Comparison of ENCODE assay signal across 8 cellular contexts in the genomic region with DNA sequence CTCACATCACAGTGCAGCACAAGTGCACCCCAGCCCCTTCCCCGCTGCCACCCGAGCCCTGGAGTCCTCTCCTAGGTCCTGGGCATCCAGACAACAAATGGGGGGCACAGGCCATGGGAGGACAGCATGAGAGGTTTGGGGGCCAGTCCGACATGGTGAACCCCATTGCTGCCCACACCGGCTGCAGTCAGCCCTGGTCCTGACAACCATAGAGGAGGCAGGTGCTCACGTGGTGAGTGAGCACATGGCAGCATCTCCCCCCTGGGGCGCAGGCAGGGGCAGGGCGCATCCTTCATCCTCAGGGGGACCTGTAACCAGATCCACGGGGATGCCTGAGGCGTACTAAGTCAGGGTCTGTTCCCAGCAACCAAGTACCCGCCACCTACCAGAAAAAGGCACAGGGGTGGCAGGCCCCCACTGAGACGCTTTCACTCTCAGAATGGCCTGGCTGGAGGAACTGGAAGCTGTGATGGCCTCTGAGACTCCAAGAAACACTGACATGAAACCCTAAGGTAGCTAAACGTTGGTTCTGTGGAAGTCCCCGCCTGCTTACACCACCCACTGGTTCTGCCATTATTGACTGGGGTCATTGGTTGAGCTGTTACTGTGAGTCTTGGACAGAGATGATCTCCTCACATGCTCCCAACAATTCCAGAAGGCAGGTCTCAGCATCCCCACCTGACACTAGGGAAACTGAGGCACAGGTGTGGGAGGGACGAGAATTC. TPM values are rescaled to one million over a fixed set of nuclear protein-coding genes. Genes with fewer than 3 reads are reported as not detected.
DNase-seq lines count a peak whose midpoint lies in the region; ATAC-seq and TF ChIP-seq lines count a peak whose summit lies in the region.
"Had no signal": no experiment of that assay in that cellular context is flagged by ENCODE, and none has a peak within 500 bp of the region (broad histone marks: within the 10 kb centered on the region; RNA-seq: fewer than 3 reads in every experiment).

No MANE protein-coding gene starts in this region.

- in situ Hi-C loops in GM23248 (cut with MboI): no loop called here

- no peaks in the 10 kb centered on the region for H3K27me3 ChIP-seq in GM23248 (replicated peaks; ENCODE audit: insufficient read depth)
- peaks cover 31% of the 10 kb centered on the region for H3K27me3 ChIP-seq in endodermal cell (ENCODE audit: control insufficient read depth, insufficient read depth, low read length, poor library complexity, severe bottlenecking)
- no peaks in the 10 kb centered on the region for H3K27me3 ChIP-seq in aorta (ENCODE audit: control insufficient read depth in 1 of 2, insufficient read depth in 2 of 2, low read length in 1 of 2)

- no peaks in the 10 kb centered on the region for H3K9me3 Mint-ChIP-seq in endodermal cell

- peaks cover 32% of the 10 kb centered on the region for H3F3A ChIP-seq in GM23248 (ENCODE audit: insufficient read depth)

- peaks cover 19% of the 10 kb centered on the region for H3K4me1 ChIP-seq in GM23248 (ENCODE audit: insufficient read depth)
- no peaks in the 10 kb centered on the region for H3K4me1 ChIP-seq in endodermal cell (ENCODE audit: control insufficient read depth, insufficient read depth, low read length)
- H3K4me1 ChIP-seq in aorta (ENCODE audit: control insufficient read depth in 1 of 2, insufficient read depth in 2 of 2, low read length in 2 of 2): no peaks in the 10 kb centered on the region

- H3K27ac ChIP-seq in GM23248: peak overlapping the region; percentile 89
- H3K27ac ChIP-seq in endodermal cell (ENCODE audit: low read depth, low read length): no peak overlapping the region
- H3K27ac ChIP-seq in aorta (ENCODE audit: low read depth in 1 of 2, low read length in 2 of 2): no peak overlapping the region

- no peak for ATAC-seq in T-helper 17 cell
- no peak for ATAC-seq in stimulated activated naive CD8-positive, alpha-beta T cell treated with anti-CD3 and anti-CD28 coated beads, Interleukin-15, Interleukin-2, amounts not matched to agents 100 U/mL and 50 U/mL, for 24 hours
- no peak for ATAC-seq in aorta (ENCODE audit: low FRiP score)

- 90 to 91% methylated on average over 14 of the region's 14 CpGs for WGBS in GM23248 (ENCODE audit: low coverage in 1 of 2, low lambda C conversion rate in 2 of 2, missing lambda C conversion rate in 2 of 2), 2 experiments
- WGBS in endodermal cell (ENCODE audit: insufficient coverage in 1 of 2, insufficient read length in 1 of 2), 2 experiments: 88 to 90% methylated on average over 11 to 14 of the region's 14 CpGs
- WGBS in aorta, 2 donors: 84 to 86% methylated on average over 14 of the region's 14 CpGs

- peaks cover 70% of the 10 kb centered on the region for H3K4me1 Mint-ChIP-seq in T-helper 17 cell
- H3K4me1 Mint-ChIP-seq in endodermal cell: peaks cover 27% of the 10 kb centered on the region

- H4K20me1 ChIP-seq in GM23248 (ENCODE audit: insufficient read depth): no peaks in the 10 kb centered on the region

- no peak for TF ChIP-seq CTCF in endodermal cell (conservative IDR thresholded peaks at IDR 0.05)

- no peaks in the 10 kb centered on the region for H3K79me2 ChIP-seq in GM23248 (ENCODE audit: insufficient read depth)

- H3K27me3 Mint-ChIP-seq in T-helper 17 cell (no peaks in the 10 kb centered on the region), endodermal cell (ENCODE audit: insufficient read depth) (peaks cover 47% of the 10 kb centered on the region)

- H3K4me3 ChIP-seq in GM23248: peak overlapping the region; percentile 58
- no peak overlapping the region for H3K4me3 ChIP-seq in endodermal cell (ENCODE audit: low read length)
- H3K4me3 ChIP-seq in aorta (ENCODE audit: low read length in 2 of 2): no peak overlapping the region

- H3K9me2 ChIP-seq in GM23248 (ENCODE audit: insufficient read depth): no peaks in the 10 kb centered on the region

- H3K36me3 Mint-ChIP-seq in T-helper 17 cell (ENCODE audit: low read depth): no peaks in the 10 kb centered on the region
- no peaks in the 10 kb centered on the region for H3K36me3 Mint-ChIP-seq in endodermal cell (ENCODE audit: low read depth)

- peak overlapping the region; percentile 77 for H2AFZ ChIP-seq in GM23248

- DNase-seq in GM23248 (no peak), T-helper 17 cell (no peak), endodermal cell (peak; percentile 44), aorta (no peak), dedifferentiated amniotic fluid mesenchymal stem cell (ENCODE audit: extremely low spot score) (no peak), mesenteric fat pad (ENCODE audit: low spot score) (no peak)
- peak; percentile 27 for DNase-seq in stimulated activated naive CD8-positive, alpha-beta T cell treated with anti-CD3 and anti-CD28 coated beads, Interleukin-15, Interleukin-2, amounts not matched to agents 100 U/mL and 50 U/mL, for 24 hours
- DNase-seq: foreskin melanocyte had no signal

- intact Hi-C loops in aorta (cut with DNase I): loop anchor here (5.0 to 10.0 kb wide), 2 partner anchors 147 to 170 kb away; partner anchors contain the start of genes HAUS3 (in 1 of the 2), MXD4 (in 1 of the 2) and POLN (in 1 of the 2)

- H3K9me3 ChIP-seq in GM23248 (ENCODE audit: low read depth) (no peaks in the 10 kb centered on the region), T-helper 17 cell (ENCODE audit: control insufficient read depth, low read length, poor library complexity, severe bottlenecking) (no peaks in the 10 kb centered on the region), endodermal cell (ENCODE audit: control insufficient read depth, low read length) (no peaks in the 10 kb centered on the region), aorta (ENCODE audit: control insufficient read depth, low read length) (no peaks in the 10 kb centered on the region)

- peak overlapping the region; percentile 78 for H3K9ac ChIP-seq in GM23248
- no peak overlapping the region for H3K9ac ChIP-seq in endodermal cell (ENCODE audit: extremely low read depth, low read length, poor library complexity, severe bottlenecking)

- H3K36me3 ChIP-seq in GM23248 (ENCODE audit: low read depth) (no peaks in the 10 kb centered on the region), endodermal cell (ENCODE audit: control insufficient read depth, insufficient read depth, low read length) (no peaks in the 10 kb centered on the region), aorta (ENCODE audit: control insufficient read depth in 1 of 2, insufficient read depth in 2 of 2, low read length in 1 of 2) (no peaks in the 10 kb centered on the region)

- H3K4me3 Mint-ChIP-seq in T-helper 17 cell: peak overlapping the region; percentile 94
- H3K4me3 Mint-ChIP-seq in endodermal cell: no peak overlapping the region

- H3K4me2 ChIP-seq in GM23248 (ENCODE audit: unreplicated experiment): peak overlapping the region; percentile 85

- H3K27ac Mint-ChIP-seq in T-helper 17 cell: peak overlapping the region; percentile 99
- no peak overlapping the region for H3K27ac Mint-ChIP-seq in endodermal cell

RNA-seq across cellular contexts. Expression of gene ZFYVE28, which starts 6.5 kb away (rescaled TPM):
- 8.9 and 9.6 TPM in 2 replicates for total RNA-seq in GM23248 (2014; rRNA removed; shearing (Covaris generic))
- 4.6 and 4.8 TPM in 2 replicates for polyA plus RNA-seq in GM23248 (2016; fragmentation: Nextera tagmentation; extraction: Ambion mirVana)
- total RNA-seq in T-helper 17 cell: 10 to 100 TPM; 49.4 to 63.6 TPM
- 1 to 10 TPM in 1 of 2 donors, under 1 TPM in 1; 0.73 to 1.6 TPM for total RNA-seq in endodermal cell
- polyA plus RNA-seq in endodermal cell (2013, experiment 1 of 2): 0.32 TPM
- 0.29 TPM for polyA plus RNA-seq in endodermal cell (2013, experiment 2 of 2)
- 10 to 100 TPM; 10.8 to 25.9 TPM for total RNA-seq in aorta
- 10 to 100 TPM in 1 of 2 donors, 1 to 10 TPM in 1; 7.0 to 14.3 TPM for polyA plus RNA-seq in aorta
- 12.9 TPM for total RNA-seq in mesenteric fat pad

RNA-seq across cellular contexts. Expression of gene CFAP99, which starts 6.8 kb away (rescaled TPM):
- not detected in 2 replicates for total RNA-seq in GM23248 (2014; rRNA removed; shearing (Covaris generic))
- polyA plus RNA-seq in GM23248 (2016; fragmentation: Nextera tagmentation; extraction: Ambion mirVana): not detected in 2 replicates
- total RNA-seq in T-helper 17 cell: under 1 TPM; 0.32 to 0.63 TPM
- not detected for total RNA-seq in endodermal cell
- polyA plus RNA-seq in endodermal cell (2013, experiment 1 of 2): not detected
- polyA plus RNA-seq in endodermal cell (2013, experiment 2 of 2): not detected
- under 1 TPM in 1 of 2 donors, not detected in 1; 0.13 TPM for total RNA-seq in aorta
- not detected for polyA plus RNA-seq in aorta
- total RNA-seq in mesenteric fat pad: not detected

RNA-seq across cellular contexts. Expression of gene RNF4, which starts 57.0 kb away (rescaled TPM):
- 66.5 and 67.5 TPM in 2 replicates for total RNA-seq in GM23248 (2014; rRNA removed; shearing (Covaris generic))
- 63.1 and 67.8 TPM in 2 replicates for polyA plus RNA-seq in GM23248 (2016; fragmentation: Nextera tagmentation; extraction: Ambion mirVana)
- total RNA-seq in T-helper 17 cell: 100 to 1,000 TPM; 102 to 117 TPM
- total RNA-seq in endodermal cell: 10 to 100 TPM; 73.2 to 93.6 TPM
- polyA plus RNA-seq in endodermal cell (2013, experiment 1 of 2): 68.6 TPM
- polyA plus RNA-seq in endodermal cell (2013, experiment 2 of 2): 67.6 TPM
- total RNA-seq in aorta: 10 to 100 TPM; 50.7 to 52.5 TPM
- 10 to 100 TPM; 18.9 to 21.1 TPM for polyA plus RNA-seq in aorta
- total RNA-seq in mesenteric fat pad: 48.6 TPM

Comparison
In these comparisons a context has a peak if more than half of its experiments do, and no peak if none do; other contexts are left out.
1. DNase-seq: peak in endodermal cell (single experiment) and stimulated activated naive CD8-positive, alpha-beta T cell treated with anti-CD3 and anti-CD28 coated beads, Interleukin-15, Interleukin-2, amounts not matched to agents 100 U/mL and 50 U/mL, for 24 hours (single experiment); none in GM23248 (single experiment), T-helper 17 cell (0 of 3), aorta (0 of 2), dedifferentiated amniotic fluid mesenchymal stem cell (single experiment) and mesenteric fat pad (single experiment).